8 cellular contexts compared by ENCODE assay signal in the genomic region with DNA sequence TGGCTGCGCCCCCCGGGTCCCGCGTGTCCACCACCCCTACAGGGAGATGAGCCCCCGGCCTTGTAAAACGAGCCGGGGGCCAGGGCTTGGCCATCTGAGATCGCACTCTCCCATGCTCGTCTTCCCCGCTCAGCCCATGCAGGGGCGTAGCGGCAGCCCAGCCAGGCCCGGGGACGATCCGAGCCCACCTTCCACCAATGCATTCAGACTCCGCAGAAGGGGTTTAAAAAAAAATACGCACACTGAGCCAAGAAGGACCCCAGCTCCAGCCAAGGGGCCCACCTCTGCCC. TPM values are rescaled to one million over a fixed set of nuclear protein-coding genes. Genes with fewer than 3 reads are reported as not detected.
A peak's percentile ranks its signal among the peaks of the same experiment; 100 is the strongest.
DNase-seq lines count a peak whose midpoint lies in the region; ATAC-seq, FAIRE-seq and TF ChIP-seq lines count a peak whose summit lies in the region.

No MANE protein-coding gene starts in this region.

- H3K4me1 ChIP-seq in Karpas-422 (ENCODE audit: low read length), result peaks cover 15% of the 10 kb centered on the region
- H3K4me1 ChIP-seq in pancreas, result peaks cover 0 to 13% (median 8%) of the 10 kb centered on the region in 3 donors

- H3K9ac ChIP-seq in Karpas-422 (ENCODE audit: low read length), result peak overlapping the region; percentile 80

- 0 to 1% methylated on average over 17 of the region's 17 CpGs for WGBS in pancreas, 2 donors

- no peak for FAIRE-seq in pancreas (lab: Jason Lieb, UNC)

- ATAC-seq in GM21786 (IDR thresholded peaks at IDR 0.05; ENCODE audit: unreplicated experiment), result peak; percentile 14
- peak; percentile 17 for ATAC-seq in Right ventricle myocardium inferior
- peak; percentile 16 to 44 (median 30) for ATAC-seq in pancreas
- no peak for ATAC-seq in GM18520 (IDR thresholded peaks at IDR 0.05; ENCODE audit: unreplicated experiment)

- H3K4me2 ChIP-seq in Karpas-422 (ENCODE audit: low read depth, low read length, poor library complexity, severe bottlenecking), result peak overlapping the region; percentile 96

- peak overlapping the region; percentile 98 for H2AFZ ChIP-seq in Karpas-422 (ENCODE audit: low read length)

- no peaks in the 10 kb centered on the region for H3K9me3 ChIP-seq in Karpas-422 (ENCODE audit: low read length)
- H3K9me3 ChIP-seq in pancreas, result no peaks in the 10 kb centered on the region

- TF ChIP-seq CTCF in GM12875 (IDR thresholded peaks at IDR 0.05; ENCODE audit: borderline replicate concordance, insufficient read depth, low read depth, low read length) (no peak), pancreas (IDR thresholded peaks at IDR 0.05) (no peak)

- H3K9me2 ChIP-seq in Karpas-422 (replicated peaks; ENCODE audit: insufficient read depth, low read length), result no peaks in the 10 kb centered on the region

- no peaks in the 10 kb centered on the region for H3K36me3 ChIP-seq in Karpas-422 (ENCODE audit: insufficient read depth, low read length)
- no peaks in the 10 kb centered on the region for H3K36me3 ChIP-seq in pancreas

- H4K20me1 ChIP-seq in Karpas-422 (ENCODE audit: insufficient read depth, low read depth, low read length), result no peaks in the 10 kb centered on the region

- DNase-seq in Karpas-422 (no peak), Right ventricle myocardium inferior (ENCODE audit: missing footprints) (peak; percentile 75), pancreas (peak in 4 of 6 donors; percentile 18 to 76 (median 61)), HCEC 1CT (no peak)
- DNase-seq in activated gamma-delta T cell treated with anti-CD3 and anti-CD28 coated beads, Interleukin-2, amount 50 U/mL, for 16 hours (ENCODE audit: low read depth), result peak; percentile 5

- peak overlapping the region; percentile 42 for H3K4me3 ChIP-seq in GM12875 (ENCODE audit: low read depth, low read length)
- peak overlapping the region; percentile 86 for H3K4me3 ChIP-seq in Karpas-422 (ENCODE audit: low read length)
- H3K4me3 ChIP-seq in pancreas, result peak overlapping the region; percentile 56 to 84 (median 72)

- no peak overlapping the region for H3K27ac ChIP-seq in Karpas-422 (ENCODE audit: low read length)
- H3K27ac ChIP-seq in pancreas, result peak overlapping the region; percentile 91 to 98 (median 97)

- no peaks in the 10 kb centered on the region for H3K27me3 ChIP-seq in Karpas-422 (ENCODE audit: low read length)
- H3K27me3 ChIP-seq in pancreas, result no peaks in the 10 kb centered on the region

- intact Hi-C loops in Right ventricle myocardium inferior (cut with DNase I), result loop anchor here (5.0 to 10.0 kb wide), 5 partner anchors 48 to 590 kb away; no protein-coding TSS in a partner anchor
- intact Hi-C loops in pancreas (cut with DNase I), result loop anchor here in 1 of 3 donors (10.0 kb wide), 1 partner anchor 120 kb away; no protein-coding TSS in a partner anchor

- no peaks in the 10 kb centered on the region for H3K79me2 ChIP-seq in Karpas-422 (ENCODE audit: low read length)

RNA-seq across cellular contexts. Expression of a gene that starts 0.3 kb away (rescaled TPM):
- 0.97 and 2.8 TPM in 2 replicates for total RNA-seq in Karpas-422 (2014; rRNA removed; shearing (Covaris generic); ENCODE audit: low replicate concordance)
- total RNA-seq in Right ventricle myocardium inferior (10.6 TPM), pancreas (10 to 100 TPM; 11.0 to 18.4 (median 13.2) TPM)
- polyA plus RNA-seq in pancreas, result 10 to 100 TPM; 19.3 to 33.3 TPM

Comparison
In these comparisons a context has a peak if more than half of its experiments do, and no peak if none do; other contexts are left out.
1. DNase-seq: peak in activated gamma-delta T cell treated with anti-CD3 and anti-CD28 coated beads, Interleukin-2, amount 50 U/mL, for 16 hours (single experiment), Right ventricle myocardium inferior (single experiment) and pancreas (4 of 6); none in Karpas-422 (single experiment) and HCEC 1CT (single experiment).
2. Peak in every context shown above with its lines, with median percentiles within 50 percentile points of each other: H3K4me3 ChIP-seq.